9 cellular contexts compared by ENCODE assay signal in the genomic region with DNA sequence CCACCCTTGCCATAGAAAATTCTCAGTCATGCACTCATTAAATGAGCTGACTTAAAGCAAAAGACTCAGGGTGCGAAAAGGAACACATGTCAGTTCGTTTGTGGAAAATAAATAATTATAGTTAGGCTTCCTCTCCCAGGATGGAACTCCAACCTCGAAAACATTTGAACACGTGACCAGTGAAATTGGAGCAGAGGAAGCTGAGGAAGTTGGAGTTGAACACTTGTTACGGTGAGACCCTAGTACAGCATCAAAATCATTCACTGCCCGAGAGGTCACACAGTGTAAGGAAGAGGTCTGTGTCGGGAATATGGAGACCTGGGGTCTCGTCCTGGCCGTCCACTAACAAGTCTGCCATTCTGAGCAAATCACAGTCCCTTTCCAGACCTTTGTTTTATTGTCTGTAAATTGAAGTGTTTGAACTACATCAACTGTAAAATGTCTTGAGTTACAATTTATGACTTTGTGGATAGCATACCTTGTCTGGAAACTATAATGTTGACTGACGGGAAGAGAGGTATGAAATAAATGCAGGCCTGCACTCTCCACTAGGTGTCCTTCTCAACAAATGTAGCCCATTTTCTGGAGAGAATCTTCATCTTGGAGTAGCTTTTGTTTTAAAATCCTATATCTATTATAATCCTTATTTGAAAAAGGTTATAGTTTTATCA. TPM values are rescaled to one million over a fixed set of nuclear protein-coding genes. Genes with fewer than 3 reads are reported as not detected.
DNase-seq lines count a peak whose midpoint lies in the region; ATAC-seq and TF ChIP-seq lines count a peak whose summit lies in the region.
"Had no signal": no experiment of that assay in that cellular context is flagged by ENCODE, and none has a peak within 500 bp of the region (broad histone marks: within the 10 kb centered on the region; RNA-seq: fewer than 3 reads in every experiment).

No MANE protein-coding gene starts in this region.

- H3K4me1 Mint-ChIP-seq in Calu3 (ENCODE audit: low read depth, unreplicated experiment) = no peaks in the 10 kb centered on the region
- H3K4me1 Mint-ChIP-seq in WTC11 = no peaks in the 10 kb centered on the region

- H3K9me3 ChIP-seq in HCT116 (ENCODE audit: control insufficient read depth in 1 of 2, insufficient read depth in 1 of 2, low read depth in 1 of 2, low read length in 2 of 2) (no peaks in the 10 kb centered on the region), right lobe of liver (no peaks in the 10 kb centered on the region)

- RAD21 ChIA-PET in HCT116 (lab: Charles Lee; ENCODE audit: low non-redundant PET in 1 of 2, low total read pairs in 2 of 2, uncharacterized antibody in 2 of 2, unreplicated experiment in 2 of 2) = no interaction called here

- no peak overlapping the region for H3K27ac Mint-ChIP-seq in Calu3 (ENCODE audit: unreplicated experiment)
- H3K27ac Mint-ChIP-seq in WTC11 = no peak overlapping the region
- H3K27ac Mint-ChIP-seq: activated CD8-positive, alpha-beta memory T cell treated with anti-CD3 and anti-CD28 coated beads, Interleukin-2, amount 10 ng/mL, durations not matched to agents 7 days and 5 days had no signal

- H3K4me2 ChIP-seq in HCT116 (ENCODE audit: low read length) = no peak overlapping the region

- ATAC-seq in HCT116 = peak; percentile 64
- peak; percentile 48 for ATAC-seq in WTC11
- ATAC-seq in right lobe of liver = peak in 2 of 4 donors; percentile 18
- ATAC-seq in HG03175 (IDR thresholded peaks at IDR 0.05; ENCODE audit: unreplicated experiment) = no peak
- ATAC-seq in GM18868 (IDR thresholded peaks at IDR 0.05; ENCODE audit: unreplicated experiment) = no peak
- ATAC-seq: activated CD8-positive, alpha-beta memory T cell treated with anti-CD3 and anti-CD28 coated beads, Interleukin-2, amount 10 ng/mL, durations not matched to agents 7 days and 5 days had no signal

- POLR2A ChIA-PET in HCT116 (lab: Charles Lee) = no interaction called here
- POLR2A ChIA-PET in WTC11 (lab: Charles Lee) = interaction anchor here (0.5 to 0.6 kb wide), 3 partner anchors 43 to 386 kb away, joined by 3 to 8 read pairs (median 5); no protein-coding TSS in a partner anchor

- no peaks in the 10 kb centered on the region for H3K9me3 Mint-ChIP-seq in Calu3 (ENCODE audit: low read depth, unreplicated experiment)
- no peaks in the 10 kb centered on the region for H3K9me3 Mint-ChIP-seq in WTC11

- 74% methylated on average over 10 of the region's 10 CpGs for WGBS in right lobe of liver (ENCODE audit: insufficient coverage, low coverage, low lambda C conversion rate, missing lambda C conversion rate)

- intact Hi-C loops in Calu3 (cut with micrococcal nuclease; ENCODE audit: unreplicated experiment) (no loop called here), HCT116 (cut with micrococcal nuclease) (loop anchor here (5.0 to 10.0 kb wide), 2 partner anchors 351 to 558 kb away; no protein-coding TSS in a partner anchor), right lobe of liver (cut with DNase I) (loop anchor here in 1 of 2 donors (10.0 kb wide), 1 partner anchor 131 kb away; no protein-coding TSS in a partner anchor)

- peak; percentile 28 for TF ChIP-seq CTCF in Calu3 (IDR thresholded peaks at IDR 0.05; ENCODE audit: unreplicated experiment)
- TF ChIP-seq CTCF in HCT116 (IDR thresholded peaks at IDR 0.05 in 2 of 3, conservative IDR thresholded peaks at IDR 0.05 in 1 of 3; ENCODE audit: borderline replicate concordance in 1 of 3, insufficient read depth in 1 of 3, low read depth in 2 of 3, low read length in 2 of 3) = peak in 2 of 3 experiments; percentile 48 to 52; a peak in 4 of 6 replicates
- TF ChIP-seq CTCF in WTC11 (IDR thresholded peaks at IDR 0.05) = no peak
- peak in 3 of 4 donors; percentile 24 to 35 (median 33) for TF ChIP-seq CTCF in right lobe of liver (IDR thresholded peaks at IDR 0.05)

- BruUV-seq in Calu3 (replicated peaks; lab: Mats Ljungman, UMichigan) = no TSS peak
- no TSS peak for BruUV-seq in HCT116 (replicated peaks; lab: Mats Ljungman, UMichigan)

- H3K36me3 ChIP-seq in HCT116 (ENCODE audit: control insufficient read depth in 1 of 2, insufficient read depth in 2 of 2, low read length in 2 of 2) (peaks cover 69 to 71% of the 10 kb centered on the region in 2 experiments), right lobe of liver (peaks cover 15 to 72% (median 47%) of the 10 kb centered on the region in 4 donors)

- H3K27me3 Mint-ChIP-seq in Calu3 (ENCODE audit: unreplicated experiment) (no peaks in the 10 kb centered on the region), WTC11 (ENCODE audit: low read depth) (no peaks in the 10 kb centered on the region)
- H3K27me3 Mint-ChIP-seq: activated CD8-positive, alpha-beta memory T cell treated with anti-CD3 and anti-CD28 coated beads, Interleukin-2, amount 10 ng/mL, durations not matched to agents 7 days and 5 days had no signal

- no peak for TF ChIP-seq POLR2A in HCT116 (IDR thresholded peaks at IDR 0.05; ENCODE audit: borderline replicate concordance, extremely low read depth, insufficient read depth, insufficient read length)
- TF ChIP-seq POLR2A in right lobe of liver (IDR thresholded peaks at IDR 0.05) = no peak

- H3K27ac ChIP-seq in HCT116 (ENCODE audit: low read depth, low read length) = no peak overlapping the region
- H3K27ac ChIP-seq in right lobe of liver = no peak overlapping the region

- H3K4me3 ChIP-seq in HCT116 (replicated peaks in 1 of 2; ENCODE audit: low read depth in 1 of 2, low read length in 2 of 2) (no peak overlapping the region), right lobe of liver (no peak overlapping the region)

- no peaks in the 10 kb centered on the region for H3K9me2 ChIP-seq in HCT116 (ENCODE audit: insufficient read depth)

- no peaks in the 10 kb centered on the region for H3K27me3 ChIP-seq in HCT116 (ENCODE audit: insufficient read depth, low read length)
- H3K27me3 ChIP-seq in right lobe of liver = no peaks in the 10 kb centered on the region

- no peaks in the 10 kb centered on the region for H3K4me1 ChIP-seq in HCT116 (ENCODE audit: control insufficient read depth in 1 of 2, insufficient read depth in 2 of 2, low read length in 2 of 2)
- H3K4me1 ChIP-seq in right lobe of liver = no peaks in the 10 kb centered on the region

- CTCF ChIA-PET in Calu3 (lab: Charles Lee) = no interaction called here
- CTCF ChIA-PET in HCT116 (lab: Charles Lee) = interaction anchor here (0.5 kb wide), 1 partner anchor 296 kb away, joined by 4 read pairs; no protein-coding TSS in a partner anchor
- CTCF ChIA-PET in WTC11 (lab: Charles Lee) = interaction anchor here (0.6 to 1.6 kb wide), 7 partner anchors 13 to 287 kb away, joined by 3 to 4 read pairs (median 3); no protein-coding TSS in a partner anchor

- no peak overlapping the region for H2AFZ ChIP-seq in HCT116 (ENCODE audit: low read depth, low read length, poor library complexity, severe bottlenecking)

- no peak overlapping the region for H3K9ac ChIP-seq in HCT116 (ENCODE audit: low read length)

- peak; percentile 28; the same call in 1 of the 2 replicates for TF ChIP-seq RAD21 in HCT116 (IDR thresholded peaks at IDR 0.05; ENCODE audit: low read depth)

- H3K4me3 Mint-ChIP-seq in Calu3 (ENCODE audit: low read depth, unreplicated experiment) (no peak overlapping the region), WTC11 (no peak overlapping the region)
- H3K4me3 Mint-ChIP-seq: activated CD8-positive, alpha-beta memory T cell treated with anti-CD3 and anti-CD28 coated beads, Interleukin-2, amount 10 ng/mL, durations not matched to agents 7 days and 5 days had no signal

- DNase-seq in Calu3 = no peak
- DNase-seq in HCT116 (ENCODE audit: low read depth, low spot score) = no peak
- DNase-seq in WTC11 (ENCODE audit: low spot score) = no peak
- no peak for DNase-seq in right lobe of liver
- no peak for DNase-seq in DMS79 (lab: John Stamatoyannopoulos, UW)
- DNase-seq in central memory CD4-positive, alpha-beta T cell = no peak
- DNase-seq: activated CD8-positive, alpha-beta memory T cell treated with anti-CD3 and anti-CD28 coated beads, Interleukin-2, amount 10 ng/mL, durations not matched to agents 7 days and 5 days had no signal

- H3K79me2 ChIP-seq in HCT116 (ENCODE audit: insufficient read depth, low read length) = peaks cover 37% of the 10 kb centered on the region

- no peaks in the 10 kb centered on the region for H4K20me1 ChIP-seq in HCT116 (ENCODE audit: insufficient read depth)

- H3K36me3 Mint-ChIP-seq in Calu3 (ENCODE audit: insufficient read depth, unreplicated experiment) (peaks cover 82% of the 10 kb centered on the region), WTC11 (peaks cover 72% of the 10 kb centered on the region)

TF ChIP-seq in HCT116, 20 proteins besides CTCF, POLR2A, EP300 and RAD21 (continues in another document):
- TF ChIP-seq, protein P1, sequence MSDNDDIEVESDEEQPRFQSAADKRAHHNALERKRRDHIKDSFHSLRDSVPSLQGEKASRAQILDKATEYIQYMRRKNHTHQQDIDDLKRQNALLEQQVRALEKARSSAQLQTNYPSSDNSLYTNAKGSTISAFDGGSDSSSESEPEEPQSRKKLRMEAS (IDR thresholded peaks at IDR 0.05) = no peak
- no peak for TF ChIP-seq EZH2 (IDR thresholded peaks at IDR 0.05)
- TF ChIP-seq SRF (IDR thresholded peaks at IDR 0.05; ENCODE audit: low read depth) = no peak
- no peak for TF ChIP-seq SIN3A (IDR thresholded peaks at IDR 0.05; ENCODE audit: low read depth)
- no peak for TF ChIP-seq CBX3 (IDR thresholded peaks at IDR 0.05; ENCODE audit: low read depth)
- TF ChIP-seq ELF1 (IDR thresholded peaks at IDR 0.05; ENCODE audit: borderline replicate concordance, low read depth) = no peak
- TF ChIP-seq, protein P2, sequence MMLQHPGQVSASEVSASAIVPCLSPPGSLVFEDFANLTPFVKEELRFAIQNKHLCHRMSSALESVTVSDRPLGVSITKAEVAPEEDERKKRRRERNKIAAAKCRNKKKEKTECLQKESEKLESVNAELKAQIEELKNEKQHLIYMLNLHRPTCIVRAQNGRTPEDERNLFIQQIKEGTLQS (IDR thresholded peaks at IDR 0.05) = no peak

RNA-seq across cellular contexts. Expression of a gene that starts 7.7 kb away (rescaled TPM):
- total RNA-seq in Calu3 (2022) = 149 and 152 TPM in 2 replicates
- total RNA-seq in HCT116 (2021; ENCODE audit: unreplicated experiment) = 109 TPM
- 125 and 135 TPM in 2 replicates for polyA plus RNA-seq in HCT116 (2012)
- total RNA-seq in WTC11 (2021) = 124 to 135 TPM (median 131 TPM) in 3 replicates
- 10 to 100 TPM; 39.2 to 53.3 (median 45.2) TPM for total RNA-seq in right lobe of liver

Comparison
In these comparisons a context has a peak if more than half of its experiments do, and no peak if none do; other contexts are left out.
1. ATAC-seq: peak in HCT116 (single experiment) and WTC11 (single experiment); none in HG03175 (single experiment) and GM18868 (single experiment).